Comparison of ENCODE assay signal across 1 cellular context in genomic region chr3:183967693-183968092, GRCh38.
TF ChIP-seq lines count a peak whose summit lies in the region.

No MANE protein-coding gene starts in this region.

TF ChIP-seq in GM23338, 12 proteins besides CTCF, POLR2A, EP300 and RAD21 (continued from another document):
- TF ChIP-seq, protein P1, sequence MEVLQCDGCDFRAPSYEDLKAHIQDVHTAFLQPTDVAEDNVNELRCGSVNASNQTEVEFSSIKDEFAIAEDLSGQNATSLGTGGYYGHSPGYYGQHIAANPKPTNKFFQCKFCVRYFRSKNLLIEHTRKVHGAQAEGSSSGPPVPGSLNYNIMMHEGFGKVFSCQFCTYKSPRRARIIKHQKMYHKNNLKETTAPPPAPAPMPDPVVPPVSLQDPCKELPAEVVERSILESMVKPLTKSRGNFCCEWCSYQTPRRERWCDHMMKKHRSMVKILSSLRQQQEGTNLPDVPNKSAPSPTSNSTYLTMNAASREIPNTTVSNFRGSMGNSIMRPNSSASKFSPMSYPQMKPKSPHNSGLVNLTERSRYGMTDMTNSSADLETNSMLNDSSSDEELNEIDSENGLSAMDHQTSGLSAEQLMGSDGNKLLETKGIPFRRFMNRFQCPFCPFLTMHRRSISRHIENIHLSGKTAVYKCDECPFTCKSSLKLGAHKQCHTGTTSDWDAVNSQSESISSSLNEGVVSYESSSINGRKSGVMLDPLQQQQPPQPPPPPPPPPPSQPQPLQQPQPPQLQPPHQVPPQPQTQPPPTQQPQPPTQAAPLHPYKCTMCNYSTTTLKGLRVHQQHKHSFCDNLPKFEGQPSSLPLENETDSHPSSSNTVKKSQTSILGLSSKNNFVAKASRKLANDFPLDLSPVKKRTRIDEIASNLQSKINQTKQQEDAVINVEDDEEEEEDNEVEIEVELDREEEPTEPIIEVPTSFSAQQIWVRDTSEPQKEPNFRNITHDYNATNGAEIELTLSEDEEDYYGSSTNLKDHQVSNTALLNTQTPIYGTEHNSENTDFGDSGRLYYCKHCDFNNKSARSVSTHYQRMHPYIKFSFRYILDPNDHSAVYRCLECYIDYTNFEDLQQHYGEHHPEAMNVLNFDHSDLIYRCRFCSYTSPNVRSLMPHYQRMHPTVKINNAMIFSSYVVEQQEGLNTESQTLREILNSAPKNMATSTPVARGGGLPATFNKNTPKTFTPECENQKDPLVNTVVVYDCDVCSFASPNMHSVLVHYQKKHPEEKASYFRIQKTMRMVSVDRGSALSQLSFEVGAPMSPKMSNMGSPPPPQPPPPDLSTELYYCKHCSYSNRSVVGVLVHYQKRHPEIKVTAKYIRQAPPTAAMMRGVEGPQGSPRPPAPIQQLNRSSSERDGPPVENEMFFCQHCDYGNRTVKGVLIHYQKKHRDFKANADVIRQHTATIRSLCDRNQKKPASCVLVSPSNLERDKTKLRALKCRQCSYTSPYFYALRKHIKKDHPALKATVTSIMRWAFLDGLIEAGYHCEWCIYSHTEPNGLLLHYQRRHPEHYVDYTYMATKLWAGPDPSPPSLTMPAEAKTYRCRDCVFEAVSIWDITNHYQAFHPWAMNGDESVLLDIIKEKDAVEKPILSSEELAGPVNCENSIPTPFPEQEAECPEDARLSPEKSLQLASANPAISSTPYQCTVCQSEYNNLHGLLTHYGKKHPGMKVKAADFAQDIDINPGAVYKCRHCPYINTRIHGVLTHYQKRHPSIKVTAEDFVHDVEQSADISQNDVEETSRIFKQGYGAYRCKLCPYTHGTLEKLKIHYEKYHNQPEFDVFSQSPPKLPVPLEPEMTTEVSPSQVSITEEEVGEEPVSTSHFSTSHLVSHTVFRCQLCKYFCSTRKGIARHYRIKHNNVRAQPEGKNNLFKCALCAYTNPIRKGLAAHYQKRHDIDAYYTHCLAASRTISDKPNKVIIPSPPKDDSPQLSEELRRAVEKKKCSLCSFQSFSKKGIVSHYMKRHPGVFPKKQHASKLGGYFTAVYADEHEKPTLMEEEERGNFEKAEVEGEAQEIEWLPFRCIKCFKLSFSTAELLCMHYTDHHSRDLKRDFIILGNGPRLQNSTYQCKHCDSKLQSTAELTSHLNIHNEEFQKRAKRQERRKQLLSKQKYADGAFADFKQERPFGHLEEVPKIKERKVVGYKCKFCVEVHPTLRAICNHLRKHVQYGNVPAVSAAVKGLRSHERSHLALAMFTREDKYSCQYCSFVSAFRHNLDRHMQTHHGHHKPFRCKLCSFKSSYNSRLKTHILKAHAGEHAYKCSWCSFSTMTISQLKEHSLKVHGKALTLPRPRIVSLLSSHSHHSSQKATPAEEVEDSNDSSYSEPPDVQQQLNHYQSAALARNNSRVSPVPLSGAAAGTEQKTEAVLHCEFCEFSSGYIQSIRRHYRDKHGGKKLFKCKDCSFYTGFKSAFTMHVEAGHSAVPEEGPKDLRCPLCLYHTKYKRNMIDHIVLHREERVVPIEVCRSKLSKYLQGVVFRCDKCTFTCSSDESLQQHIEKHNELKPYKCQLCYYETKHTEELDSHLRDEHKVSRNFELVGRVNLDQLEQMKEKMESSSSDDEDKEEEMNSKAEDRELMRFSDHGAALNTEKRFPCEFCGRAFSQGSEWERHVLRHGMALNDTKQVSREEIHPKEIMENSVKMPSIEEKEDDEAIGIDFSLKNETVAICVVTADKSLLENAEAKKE (CRISPR knock-in tag; IDR thresholded peaks at IDR 0.05) = no peak
- no peak for TF ChIP-seq ZNF331 (CRISPR knock-in tag; IDR thresholded peaks at IDR 0.05; ENCODE audit: low read depth)
TF ChIP-seq in GM23338: peak in this region for 0.
